ENCODE assay signal across 27 cellular contexts in the genomic region with DNA sequence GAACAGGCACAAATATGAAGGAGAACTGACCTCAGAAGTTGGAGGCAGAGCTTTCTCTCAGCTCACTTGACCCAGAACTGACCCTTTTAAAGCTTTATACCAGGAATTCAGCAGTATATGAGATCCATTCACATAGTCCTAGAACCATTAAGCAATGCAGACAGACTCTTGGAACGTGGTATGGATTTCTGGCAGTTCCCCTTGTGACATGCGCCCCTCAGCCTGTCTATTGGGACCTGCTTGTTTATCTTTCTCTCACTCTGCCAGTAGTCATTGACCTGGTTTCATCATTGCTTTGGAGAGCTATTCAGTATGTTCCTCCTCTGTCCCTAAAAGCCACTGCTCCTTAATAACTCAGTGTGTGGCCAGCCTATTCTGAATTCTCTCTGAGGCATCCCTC. TPM values are rescaled to one million over a fixed set of nuclear protein-coding genes. Genes with fewer than 3 reads are reported as not detected.
A peak's percentile ranks its signal among the peaks of the same experiment; 100 is the strongest.
DNase-seq lines count a peak whose midpoint lies in the region; ATAC-seq and TF ChIP-seq lines count a peak whose summit lies in the region.
"Had no signal": no experiment of that assay in that cellular context is flagged by ENCODE, and none has a peak within 500 bp of the region (broad histone marks: within the 10 kb centered on the region; RNA-seq: fewer than 3 reads in every experiment).

No MANE protein-coding gene starts in this region.

- H3K18ac ChIP-seq in mesenchymal stem cell (ENCODE audit: low read depth in 1 of 2, low read length in 2 of 2) = no peak overlapping the region

- H3K27me3 ChIP-seq in adipocyte (replicated peaks; ENCODE audit: control insufficient read depth, insufficient read depth, low read length) (no peaks in the 10 kb centered on the region), mesenchymal stem cell (ENCODE audit: control insufficient read depth in 1 of 2, insufficient read depth in 1 of 2, low read length in 2 of 2) (no peaks in the 10 kb centered on the region), testis (no peaks in the 10 kb centered on the region)
- H3K27me3 ChIP-seq: BLaER1, cardiac muscle cell, foreskin keratinocyte had no signal

- no peak overlapping the region for H3K23ac ChIP-seq in mesenchymal stem cell (ENCODE audit: low read length in 2 of 2)

- H4K8ac ChIP-seq in mesenchymal stem cell (ENCODE audit: low read length) = no peak overlapping the region

- H3K27ac ChIP-seq in mesenchymal stem cell (ENCODE audit: low read length, poor library complexity, severe bottlenecking) (no peak overlapping the region), testis (peak overlapping the region in 1 of 2 donors; percentile 60)
- H3K27ac ChIP-seq: BLaER1, cardiac muscle cell, foreskin keratinocyte, GM23248 had no signal

- H3K4ac ChIP-seq in mesenchymal stem cell (ENCODE audit: low read depth in 1 of 2, low read length in 2 of 2) = no peak overlapping the region

- no peak overlapping the region for H2BK15ac ChIP-seq in mesenchymal stem cell (ENCODE audit: low read depth, poor library complexity, severe bottlenecking)

- no peak overlapping the region for H2AFZ ChIP-seq in mesenchymal stem cell (ENCODE audit: low read depth, low read length)
- H2AFZ ChIP-seq: GM23248 had no signal

- no peak for TF ChIP-seq POLR2A in testis (IDR thresholded peaks at IDR 0.05)

- H3K36me3 ChIP-seq in adipocyte (ENCODE audit: control insufficient read depth, insufficient read depth, low read length, severe bottlenecking) = no peaks in the 10 kb centered on the region
- H3K36me3 ChIP-seq in mesenchymal stem cell (ENCODE audit: control insufficient read depth in 1 of 2, insufficient read depth in 2 of 2, low read depth in 1 of 2, low read length in 2 of 2) = no peaks in the 10 kb centered on the region
- H3K36me3 ChIP-seq in testis (ENCODE audit: low read depth, missing control alignments) = no peaks in the 10 kb centered on the region
- H3K36me3 ChIP-seq: BLaER1, cardiac muscle cell had no signal

- H2AK5ac ChIP-seq in mesenchymal stem cell (ENCODE audit: low read length, severe bottlenecking) = no peak overlapping the region

- H3K9ac ChIP-seq in adipocyte (ENCODE audit: low read length) = peak overlapping the region; percentile 72
- no peak overlapping the region for H3K9ac ChIP-seq in mesenchymal stem cell (ENCODE audit: low read length)
- H3K9ac ChIP-seq: BLaER1, GM23248 had no signal

- no peak overlapping the region for H3K14ac ChIP-seq in mesenchymal stem cell (ENCODE audit: low read length in 2 of 2)

- H3K79me1 ChIP-seq in mesenchymal stem cell (replicated peaks; ENCODE audit: low read length, poor library complexity, severe bottlenecking) = no peaks in the 10 kb centered on the region

- WGBS in mesenchymal stem cell = 61% methylated on average over 2 of the region's 2 CpGs
- 57 to 60% methylated on average over 2 of the region's 2 CpGs for WGBS in testis, 2 donors

- H3K9me3 ChIP-seq in adipocyte (ENCODE audit: control insufficient read depth, low read length) (no peaks in the 10 kb centered on the region), mesenchymal stem cell (ENCODE audit: control insufficient read depth, low read length) (no peaks in the 10 kb centered on the region), testis (no peaks in the 10 kb centered on the region)
- H3K9me3 ChIP-seq: BLaER1 had no signal

- peak; percentile 83 for ATAC-seq in Right ventricle myocardium superior (ENCODE audit: poor library complexity)
- no peak for ATAC-seq in GM19452 (IDR thresholded peaks at IDR 0.05; ENCODE audit: unreplicated experiment)
- ATAC-seq: foreskin keratinocyte had no signal

- no peak overlapping the region for H4K91ac ChIP-seq in mesenchymal stem cell (ENCODE audit: low read length)

- DNase-seq in adipocyte (ENCODE audit: low read depth) (peak; percentile 59), Right ventricle myocardium superior (no peak), mesenchymal stem cell (peak; percentile 27), testis (peak; percentile 26), GM19238 (ENCODE audit: insufficient read length, low spot score) (no peak), SHP77 (lab: John Stamatoyannopoulos, UW) (no peak), RKO (ENCODE audit: low spot score) (no peak)
- DNase-seq: ACHN; activated T-cell treated with anti-CD3 and anti-CD28 coated beads, Interleukin-2, amount 50 U/mL, for 1 hour; foreskin keratinocyte; GM23248; HFFc6; islet precursor cell; mesendoderm; naive B cell; NCI-H1092; NCI-H2029 treated with DMSO at 0.1 percent for 48 hours; NCI-H345; NCI-H774; stimulated activated CD8-positive, alpha-beta memory T cell treated with anti-CD3 and anti-CD28 coated beads, Interleukin-4, amount 100 ng/mL, for 48 hours; substantia nigra had no signal

- no peak overlapping the region for H2BK5ac ChIP-seq in mesenchymal stem cell (ENCODE audit: low read depth, low read length, poor library complexity, severe bottlenecking)

- peak overlapping the region; percentile 21 for H3K4me3 ChIP-seq in adipocyte (ENCODE audit: low read length)
- H3K4me3 ChIP-seq in mesenchymal stem cell (ENCODE audit: insufficient read depth in 1 of 2, low read depth in 1 of 2, low read length in 2 of 2) = no peak overlapping the region
- no peak overlapping the region for H3K4me3 ChIP-seq in testis
- H3K4me3 ChIP-seq: BLaER1, cardiac muscle cell, GM23248 had no signal

- no peak overlapping the region for H2BK120ac ChIP-seq in mesenchymal stem cell (ENCODE audit: low read depth, low read length)

- no peak for TF ChIP-seq CTCF in testis (IDR thresholded peaks at IDR 0.05)

- intact Hi-C loops in Right ventricle myocardium superior (cut with DNase I) = no loop called here
- intact Hi-C loops in testis (cut with DNase I; ENCODE audit: low total_unique reads) = no loop called here

- H3K4me2 ChIP-seq in mesenchymal stem cell (ENCODE audit: low read length, poor library complexity, severe bottlenecking) = no peak overlapping the region
- H3K4me2 ChIP-seq: BLaER1 had no signal

- H3K4me1 ChIP-seq in adipocyte (ENCODE audit: control insufficient read depth, insufficient read depth, low read length) (peaks cover 52% of the 10 kb centered on the region), mesenchymal stem cell (ENCODE audit: control insufficient read depth, insufficient read depth, low read depth, low read length) (no peaks in the 10 kb centered on the region), testis (peaks cover 10% of the 10 kb centered on the region)
- H3K4me1 ChIP-seq: foreskin keratinocyte had no signal

- no peak overlapping the region for H2BK12ac ChIP-seq in mesenchymal stem cell (ENCODE audit: low read length in 2 of 2)

RNA-seq across cellular contexts. Expression of gene GSG1, which starts 43.1 kb away (rescaled TPM):
- total RNA-seq in Right ventricle myocardium superior (not detected), testis (100 to 1,000 TPM; 133 to 449 TPM)
- 0.04 TPM for polyA plus RNA-seq in mesenchymal stem cell (2013, experiment 1 of 2)
- not detected for polyA plus RNA-seq in mesenchymal stem cell (2013, experiment 2 of 2)
- 695 TPM for polyA plus RNA-seq in testis (ENCODE audit: insufficient read depth, low read depth, low replicate concordance)
- total RNA-seq: cardiac muscle cell, Daoy, dermis microvascular lymphatic vessel endothelial cell, endothelial cell of umbilical vein, foreskin keratinocyte had no signal
- polyA plus RNA-seq: endothelial cell of umbilical vein had no signal

RNA-seq across cellular contexts. Expression of gene EMP1, which starts 50.0 kb away (rescaled TPM):
- total RNA-seq in Right ventricle myocardium superior = 99.9 TPM
- polyA plus RNA-seq in mesenchymal stem cell (2013, experiment 1 of 2) = 110 TPM
- 171 TPM for polyA plus RNA-seq in mesenchymal stem cell (2013, experiment 2 of 2)
- total RNA-seq in testis = 10 to 100 TPM; 14.1 to 29.2 TPM
- polyA plus RNA-seq in testis (ENCODE audit: insufficient read depth, low read depth, low replicate concordance) = 59.4 TPM

Comparison
In these comparisons a context has a peak if more than half of its experiments do, and no peak if none do; other contexts are left out.
1. DNase-seq: peak in adipocyte (single experiment), mesenchymal stem cell (single experiment) and testis (single experiment); none in Right ventricle myocardium superior (single experiment), GM19238 (single experiment), SHP77 (0 of 2) and RKO (single experiment).
2. RNA of gene GSG1, which starts 43.1 kb away (total RNA-seq): 133 to 449 TPM in testis; not detected in Right ventricle myocardium superior (single experiment); every median in the first group is over 100 times any median in the second.